In genomic region chr6:43515808-43516207, GRCh38 we compare ENCODE assay signal across 9 cellular contexts. TPM values are rescaled to one million over a fixed set of nuclear protein-coding genes. Genes with fewer than 3 reads are reported as not detected.
DNase-seq lines count a peak whose midpoint lies in the region; ATAC-seq and TF ChIP-seq lines count a peak whose summit lies in the region.
"Had no signal": no experiment of that assay in that cellular context is flagged by ENCODE, and none has a peak within 500 bp of the region (broad histone marks: within the 10 kb centered on the region; RNA-seq: fewer than 3 reads in every experiment).

No MANE protein-coding gene starts in this region.

- no peak for TF ChIP-seq POLR2A in HCT116 (IDR thresholded peaks at IDR 0.05; ENCODE audit: borderline replicate concordance, extremely low read depth, insufficient read depth, insufficient read length)

- H3K79me2 ChIP-seq in HCT116 (ENCODE audit: insufficient read depth, low read length) = peaks cover 60% of the 10 kb centered on the region

- TSS peak; percentile 70 for BruUV-seq in HCT116 (replicated peaks; lab: Mats Ljungman, UMichigan)

- intact Hi-C loops in HCT116 (cut with micrococcal nuclease) = loop anchor here (5.0 kb wide), 1 partner anchor 344 kb away; the partner anchor contains the start of gene SRF

- no peak for TF ChIP-seq RAD21 in HCT116 (IDR thresholded peaks at IDR 0.05; ENCODE audit: low read depth)

- DNase-seq in HCT116 (ENCODE audit: low read depth, low spot score) = no peak
- no peak for DNase-seq in OCI-M1 (lab: John Stamatoyannopoulos, UW)
- no peak for DNase-seq in GM19238 (ENCODE audit: insufficient read length, low spot score)
- DNase-seq in SIG-M5 (lab: John Stamatoyannopoulos, UW) = no peak
- DNase-seq: aorta had no signal

- H2AFZ ChIP-seq in HCT116 (ENCODE audit: low read depth, low read length, poor library complexity, severe bottlenecking) = no peak overlapping the region

- H4K20me1 ChIP-seq in HCT116 (ENCODE audit: insufficient read depth) = 0 out of 2 replicates have a peak, but pooled peaks cover 3% of the 10 kb centered on the region

- H3K4me2 ChIP-seq in HCT116 (ENCODE audit: low read length) = peak overlapping the region; percentile 92

- TF ChIP-seq CTCF in HCT116 (IDR thresholded peaks at IDR 0.05 in 2 of 3, conservative IDR thresholded peaks at IDR 0.05 in 1 of 3; ENCODE audit: borderline replicate concordance in 1 of 3, insufficient read depth in 1 of 3, low read depth in 2 of 3, low read length in 2 of 3) = no peak
- TF ChIP-seq CTCF in VCaP (conservative IDR thresholded peaks at IDR 0.05) = no peak

- H3K27me3 ChIP-seq in HCT116 (ENCODE audit: insufficient read depth, low read length) = no peaks in the 10 kb centered on the region
- H3K27me3 ChIP-seq in subcutaneous abdominal adipose tissue (ENCODE audit: control insufficient read depth in 5 of 5, insufficient read depth in 4 of 5, low read length in 5 of 5) = no peaks in the 10 kb centered on the region

- no peaks in the 10 kb centered on the region for H3K9me2 ChIP-seq in HCT116 (ENCODE audit: insufficient read depth)

- peaks cover 14 to 21% of the 10 kb centered on the region in 2 experiments; a peak in 3 of 4 replicates for H3K4me1 ChIP-seq in HCT116 (ENCODE audit: control insufficient read depth in 1 of 2, insufficient read depth in 2 of 2, low read length in 2 of 2)
- H3K4me1 ChIP-seq in subcutaneous abdominal adipose tissue (ENCODE audit: control insufficient read depth in 5 of 5, insufficient read depth in 5 of 5, low read length in 5 of 5) = peaks cover 15 to 59% (median 34%) of the 10 kb centered on the region in 5 donors

- peak overlapping the region; percentile 98 for H3K9ac ChIP-seq in HCT116 (ENCODE audit: low read length)
- peak overlapping the region; percentile 69 to 98 (median 93) for H3K9ac ChIP-seq in subcutaneous abdominal adipose tissue (ENCODE audit: low read length in 5 of 5)

- H3K36me3 ChIP-seq in HCT116 (ENCODE audit: control insufficient read depth in 1 of 2, insufficient read depth in 2 of 2, low read length in 2 of 2) = peaks cover 40 to 43% of the 10 kb centered on the region in 2 experiments
- H3K36me3 ChIP-seq in subcutaneous abdominal adipose tissue (ENCODE audit: control insufficient read depth in 5 of 5, insufficient read depth in 5 of 5, low read length in 5 of 5) = peaks cover 11 to 61% (median 55%) of the 10 kb centered on the region in 5 donors

- RAD21 ChIA-PET in HCT116 (lab: Charles Lee; ENCODE audit: low non-redundant PET in 1 of 2, low total read pairs in 2 of 2, uncharacterized antibody in 2 of 2, unreplicated experiment in 2 of 2) = no interaction called here

- CTCF ChIA-PET in HCT116 (lab: Charles Lee) = interaction anchor here (2.7 kb wide), 1 partner anchor 9 kb away, joined by 12 read pairs; no protein-coding TSS in a partner anchor

- H3K27ac ChIP-seq in HCT116 (ENCODE audit: low read depth, low read length) (peak overlapping the region; percentile 61), VCaP (peak overlapping the region; percentile 96), subcutaneous abdominal adipose tissue (ENCODE audit: low read depth, low read length) (peak overlapping the region; percentile 87)

- ATAC-seq in HCT116 = no peak

- POLR2A ChIA-PET in HCT116 (lab: Charles Lee) = no interaction called here

- H3K4me3 ChIP-seq in HCT116 (replicated peaks in 1 of 2; ENCODE audit: low read depth in 1 of 2, low read length in 2 of 2) = peak overlapping the region; percentile 92 to 100
- peak overlapping the region; percentile 93 for H3K4me3 ChIP-seq in iPS-18c (ENCODE audit: insufficient read depth, low read depth, low read length)
- peak overlapping the region; percentile 94 to 100 (median 99) for H3K4me3 ChIP-seq in subcutaneous abdominal adipose tissue (ENCODE audit: low read depth in 1 of 5, low read length in 5 of 5)

- H3K9me3 ChIP-seq in HCT116 (ENCODE audit: control insufficient read depth in 1 of 2, insufficient read depth in 1 of 2, low read depth in 1 of 2, low read length in 2 of 2) (no peaks in the 10 kb centered on the region), iPS-18c (ENCODE audit: control insufficient read depth, insufficient read depth, low read length) (no peaks in the 10 kb centered on the region), subcutaneous abdominal adipose tissue (ENCODE audit: control insufficient read depth in 5 of 5, low read length in 5 of 5) (no peaks in the 10 kb centered on the region)

TF ChIP-seq in HCT116, 20 proteins besides CTCF, POLR2A, EP300 and RAD21:
- TF ChIP-seq POLR2AphosphoS5 (IDR thresholded peaks at IDR 0.05; ENCODE audit: low read depth, low read length) (no peak), EZH2 (IDR thresholded peaks at IDR 0.05) (no peak), SRF (IDR thresholded peaks at IDR 0.05; ENCODE audit: low read depth) (no peak)

RNA-seq across cellular contexts. Expression of gene YIPF3, which starts 0.9 kb away (rescaled TPM):
- 84.5 TPM for total RNA-seq in HCT116 (2021; ENCODE audit: unreplicated experiment)
- 112 and 118 TPM in 2 replicates for polyA plus RNA-seq in HCT116 (2012)

RNA-seq across cellular contexts. Expression of gene POLR1C, which starts 1.1 kb away (rescaled TPM):
- 84.6 TPM for total RNA-seq in HCT116 (2021; ENCODE audit: unreplicated experiment)
- polyA plus RNA-seq in HCT116 (2012) = 66.5 and 85.7 TPM in 2 replicates

RNA-seq across cellular contexts. Expression of gene LRRC73, which starts 5.7 kb away (rescaled TPM):
- total RNA-seq in HCT116 (2021; ENCODE audit: unreplicated experiment) = 1.2 TPM
- polyA plus RNA-seq in HCT116 (2012) = 0.65 and 0.97 TPM in 2 replicates
- polyA plus RNA-seq: IgD-negative memory B cell had no signal

RNA-seq across cellular contexts. Expression of gene TJAP1, which starts 38.4 kb away (rescaled TPM):
- 45.2 TPM for total RNA-seq in HCT116 (2021; ENCODE audit: unreplicated experiment)
- polyA plus RNA-seq in HCT116 (2012) = 29.1 and 32.0 TPM in 2 replicates
